ENCODE assay signal across 1 cellular context in the genomic region with DNA sequence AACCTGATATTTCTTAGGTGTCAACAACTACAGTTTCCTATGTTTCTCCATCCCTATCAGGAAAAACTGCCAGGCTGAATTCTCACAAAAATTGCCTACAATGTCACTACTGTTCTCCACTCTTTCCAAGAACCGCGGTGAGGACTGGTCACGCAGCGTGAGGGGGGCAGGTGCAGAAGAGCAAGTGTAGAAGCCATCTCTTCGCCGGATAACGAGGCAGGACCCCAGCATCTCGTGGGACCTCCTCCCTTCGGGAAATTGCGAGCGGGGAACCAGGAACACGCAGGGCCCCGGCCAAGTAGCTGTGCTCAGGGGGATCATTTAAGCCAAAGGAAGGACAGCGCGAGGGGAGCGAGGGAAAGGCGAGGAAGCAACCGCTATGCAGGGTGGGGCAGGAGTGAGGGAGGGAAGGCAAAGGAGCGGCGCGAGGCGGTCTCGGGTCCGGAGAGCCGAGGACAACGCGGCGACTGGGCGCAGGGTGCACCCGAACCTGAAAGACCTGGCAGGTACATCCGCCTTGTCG.
TF ChIP-seq lines count a peak whose summit lies in the region.

No MANE protein-coding gene starts in this region.

TF ChIP-seq in HepG2, 621 proteins besides CTCF, POLR2A, EP300 and RAD21 (continued from another document):
- TF ChIP-seq MTERF4 (CRISPR knock-in tag; IDR thresholded peaks at IDR 0.05) (no peak), ZNF513 (CRISPR knock-in tag; conservative IDR thresholded peaks at IDR 0.05) (no peak), MAFG (CRISPR knock-in tag; IDR thresholded peaks at IDR 0.05) (peak; percentile 43; the same call in 1 of the 2 replicates), CREM (IDR thresholded peaks at IDR 0.05) (no peak; the same call in 1 of the 2 replicates), CREM (CRISPR knock-in tag; IDR thresholded peaks at IDR 0.05) (0 out of 2 replicates have a peak, but pooled peaks have one; percentile 23), ZFYVE20 (CRISPR knock-in tag; IDR thresholded peaks at IDR 0.05; ENCODE audit: borderline replicate concordance, low read depth) (peak; percentile 70; the same call in 1 of the 2 replicates), ZNF878 (CRISPR knock-in tag; IDR thresholded peaks at IDR 0.05) (0 out of 2 replicates have a peak, but pooled peaks have one; percentile 47), HNF1A (IDR thresholded peaks at IDR 0.05; ENCODE audit: low read depth) (no peak), HNF1A (CRISPR knock-in tag; IDR thresholded peaks at IDR 0.05; ENCODE audit: borderline replicate concordance) (peak; percentile 14; the same call in 1 of the 2 replicates), NFYC (CRISPR knock-in tag; IDR thresholded peaks at IDR 0.05) (no peak), ZFP41 (CRISPR knock-in tag; IDR thresholded peaks at IDR 0.05; ENCODE audit: borderline replicate concordance) (no peak), CENPT (CRISPR knock-in tag; IDR thresholded peaks at IDR 0.05; ENCODE audit: low read depth) (peak; percentile 31; the same call in 1 of the 2 replicates)
- TF ChIP-seq, protein P1, sequence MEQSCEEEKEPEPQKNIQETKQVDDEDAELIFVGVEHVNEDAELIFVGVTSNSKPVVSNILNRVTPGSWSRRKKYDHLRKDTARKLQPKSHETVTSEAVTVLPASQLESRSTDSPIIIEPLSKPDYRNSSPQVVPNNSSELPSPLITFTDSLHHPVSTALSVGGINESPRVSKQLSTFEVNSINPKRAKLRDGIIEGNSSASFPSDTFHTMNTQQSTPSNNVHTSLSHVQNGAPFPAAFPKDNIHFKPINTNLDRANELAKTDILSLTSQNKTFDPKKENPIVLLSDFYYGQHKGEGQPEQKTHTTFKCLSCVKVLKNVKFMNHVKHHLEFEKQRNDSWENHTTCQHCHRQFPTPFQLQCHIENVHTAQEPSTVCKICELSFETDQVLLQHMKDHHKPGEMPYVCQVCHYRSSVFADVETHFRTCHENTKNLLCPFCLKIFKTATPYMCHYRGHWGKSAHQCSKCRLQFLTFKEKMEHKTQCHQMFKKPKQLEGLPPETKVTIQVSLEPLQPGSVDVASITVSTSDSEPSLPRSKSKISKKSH (CRISPR knock-in tag; IDR thresholded peaks at IDR 0.05; ENCODE audit: borderline replicate concordance) = peak; percentile 16; the same call in 1 of the 2 replicates
